19 cellular contexts compared by ENCODE assay signal in the genomic region with DNA sequence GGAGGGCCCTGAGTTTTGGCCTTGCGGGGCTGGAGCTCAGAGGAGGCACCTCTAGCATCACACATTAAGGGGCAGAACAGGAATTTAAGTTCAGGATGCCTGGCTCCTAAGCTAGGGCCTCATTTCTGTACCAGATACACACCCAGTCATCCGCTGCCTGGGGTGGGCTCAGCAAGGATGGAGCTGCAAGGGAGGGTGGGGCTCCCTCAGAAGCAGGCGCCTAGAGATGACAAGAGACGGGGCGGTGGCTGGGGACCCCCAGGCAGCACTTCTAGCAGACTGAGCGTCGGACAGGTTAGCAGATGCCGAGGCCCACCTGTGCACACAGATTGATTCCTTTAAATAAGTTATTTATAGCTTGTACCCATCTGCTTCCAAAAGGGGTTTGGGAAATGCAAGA. TPM values are rescaled to one million over a fixed set of nuclear protein-coding genes. Genes with fewer than 3 reads are reported as not detected.
"Had no signal": no experiment of that assay in that cellular context is flagged by ENCODE, and none has a peak within 500 bp of the region (broad histone marks: within the 10 kb centered on the region; RNA-seq: fewer than 3 reads in every experiment).

No MANE protein-coding gene starts in this region.

- ATAC-seq: gastrocnemius medialis; left lung; stimulated activated memory B cell treated with anti-CD40 and anti-IgM and Interleukin-4, amounts not matched to agents 10 μg/mL and 1 μg/mL and 100 μg/mL, for 72 hours had no signal

- H3K27me3 Mint-ChIP-seq: central memory CD8-positive, alpha-beta T cell had no signal

- H3K4me3 ChIP-seq: adrenal gland, gastrocnemius medialis, left lung, SJCRH30 had no signal

- H3K27ac Mint-ChIP-seq: memory B cell; nephron progenitor cell; stimulated activated memory B cell treated with anti-CD40 and anti-IgM and Interleukin-4, amounts not matched to agents 10 μg/mL and 1 μg/mL and 100 μg/mL, for 72 hours had no signal

- FAIRE-seq: small intestine had no signal

- H3K27ac ChIP-seq: adrenal gland, gastrocnemius medialis, left lung, SJCRH30 had no signal

- H3K27me3 ChIP-seq: SJCRH30 had no signal

- H3K4me3 Mint-ChIP-seq: central memory CD8-positive, alpha-beta T cell; memory B cell; nephron progenitor cell; stimulated activated memory B cell treated with anti-CD40 and anti-IgM and Interleukin-4, amounts not matched to agents 10 μg/mL and 1 μg/mL and 100 μg/mL, for 72 hours had no signal

- DNase-seq: activated CD4-positive, alpha-beta T cell treated with anti-CD3 and anti-CD28 coated beads for 4 hours; activated effector memory CD4-positive, alpha-beta T cell treated with anti-CD3 and anti-CD28 coated beads, Interleukin-2, amount 50 U/mL, for 16 hours; activated T-cell treated with anti-CD3 and anti-CD28 coated beads for 4 hours; adrenal gland; effector memory CD4-positive, alpha-beta T cell; gastrocnemius medialis; islet precursor cell; SJCRH30; small intestine; T-helper 9 cell; trophoblast cell had no signal

- H3K9me3 ChIP-seq: adrenal gland, gastrocnemius medialis, SJCRH30 had no signal

- H3K4me1 ChIP-seq: adrenal gland, gastrocnemius medialis, left lung, SJCRH30 had no signal

- H3K36me3 Mint-ChIP-seq: stimulated activated memory B cell treated with anti-CD40 and anti-IgM and Interleukin-4, amounts not matched to agents 10 μg/mL and 1 μg/mL and 100 μg/mL, for 72 hours had no signal

- H3K4me1 Mint-ChIP-seq: nephron progenitor cell; stimulated activated memory B cell treated with anti-CD40 and anti-IgM and Interleukin-4, amounts not matched to agents 10 μg/mL and 1 μg/mL and 100 μg/mL, for 72 hours had no signal

- H3K36me3 ChIP-seq: adrenal gland, gastrocnemius medialis, left lung, SJCRH30 had no signal

RNA-seq across cellular contexts. Expression of gene CBFA2T3, which starts 47.5 kb away (rescaled TPM):
- total RNA-seq: activated CD8-positive, alpha-beta memory T cell treated with anti-CD3 and anti-CD28 coated beads for 36 hours; osteocyte; renal cortical epithelial cell had no signal
